In genomic region chr6:24358219-24358821, GRCh38 we compare ENCODE assay signal across 1 cellular context.
TF ChIP-seq lines count a peak whose summit lies in the region.

No MANE protein-coding gene starts in this region.

TF ChIP-seq in HEK293, 187 proteins besides CTCF, POLR2A, EP300 and RAD21 (continued from another document):
- TF ChIP-seq PRDM10 (tag by site-specific recombination; IDR thresholded peaks at IDR 0.05) (0 out of 2 replicates have a peak, but pooled peaks have one; percentile 9), ZNF391 (tag by site-specific recombination; IDR thresholded peaks at IDR 0.05; ENCODE audit: borderline replicate concordance, low read depth) (no peak), SALL2 (tag by site-specific recombination; IDR thresholded peaks at IDR 0.05; ENCODE audit: borderline replicate concordance) (no peak), ZNF211 (tag by site-specific recombination; IDR thresholded peaks at IDR 0.05; ENCODE audit: low read depth) (no peak), ZNF37A (tag by site-specific recombination; IDR thresholded peaks at IDR 0.05) (no peak), BCL11B (tag by site-specific recombination; IDR thresholded peaks at IDR 0.05; ENCODE audit: low read depth) (peak; percentile 12), SP7 (tag by site-specific recombination; IDR thresholded peaks at IDR 0.05) (no peak; the same call in none of the 2 replicates), ZNF366 (tag by site-specific recombination; conservative IDR thresholded peaks at IDR 0.05) (0 out of 2 replicates have a peak, but pooled peaks have one; percentile 3), ZBTB17 (tag by site-specific recombination; IDR thresholded peaks at IDR 0.05) (0 out of 2 replicates have a peak, but pooled peaks have one; percentile 1), ZNF26 (tag by site-specific recombination; IDR thresholded peaks at IDR 0.05) (no peak), ZFP69B (tag by site-specific recombination; IDR thresholded peaks at IDR 0.05) (no peak), ZSCAN16 (tag by site-specific recombination; IDR thresholded peaks at IDR 0.05) (0 out of 2 replicates have a peak, but pooled peaks have one; percentile 31), ZNF488 (tag by site-specific recombination; IDR thresholded peaks at IDR 0.05) (no peak), ZBTB10 (tag by site-specific recombination; IDR thresholded peaks at IDR 0.05) (0 out of 2 replicates have a peak, but pooled peaks have one; percentile 57), KLF17 (tag by site-specific recombination; IDR thresholded peaks at IDR 0.05) (no peak), PATZ1 (tag by site-specific recombination; IDR thresholded peaks at IDR 0.05) (0 out of 2 replicates have a peak, but pooled peaks have one; percentile 8), EGR2 (tag by site-specific recombination; IDR thresholded peaks at IDR 0.05; ENCODE audit: low read depth) (no peak), INSM2 (tag by site-specific recombination; IDR thresholded peaks at IDR 0.05) (peak; percentile 39; the same call in 1 of the 2 replicates), IKZF3 (tag by site-specific recombination; IDR thresholded peaks at IDR 0.05) (peak; percentile 47; the same call in 1 of the 2 replicates), ZNF76 (tag by site-specific recombination; IDR thresholded peaks at IDR 0.05; ENCODE audit: borderline replicate concordance, low read depth) (no peak), ZNF239 (tag by site-specific recombination; IDR thresholded peaks at IDR 0.05) (no peak), ZEB2 (tag by site-specific recombination; IDR thresholded peaks at IDR 0.05) (0 out of 2 replicates have a peak, but pooled peaks have one; percentile 4), KLF1 (tag by site-specific recombination; IDR thresholded peaks at IDR 0.05) (no peak), GLIS2 (tag by site-specific recombination; IDR thresholded peaks at IDR 0.05) (no peak), ZNF510 (tag by site-specific recombination; IDR thresholded peaks at IDR 0.05; ENCODE audit: insufficient replicate concordance) (no peak)
